In genomic region chr16:87519170-87519569, GRCh38 we compare ENCODE assay signal across 1 cellular context.
TF ChIP-seq lines count a peak whose summit lies in the region.

No MANE protein-coding gene starts in this region.

TF ChIP-seq in H1, 55 proteins besides CTCF, POLR2A, EP300 and RAD21:
- peak; percentile 50; the same call in 1 of the 2 replicates for TF ChIP-seq TEAD4 (IDR thresholded peaks at IDR 0.05; ENCODE audit: low read depth, low read length)
